In genomic region chr1:54287821-54288220, GRCh38 we compare ENCODE assay signal across 8 cellular contexts.
A peak's percentile ranks its signal among the peaks of the same experiment; 100 is the strongest.
DNase-seq lines count a peak whose midpoint lies in the region; ATAC-seq and TF ChIP-seq lines count a peak whose summit lies in the region.

No MANE protein-coding gene starts in this region.

- H3K9me1 ChIP-seq in IMR-90 (ENCODE audit: insufficient read depth, low read length) = peaks cover 32% of the 10 kb centered on the region

- no peak overlapping the region for H3K56ac ChIP-seq in IMR-90 (ENCODE audit: extremely low read depth, insufficient read depth, low read length)

- peak overlapping the region; percentile 26; the same call in 1 of the 2 replicates for H3K9ac ChIP-seq in IMR-90 (ENCODE audit: low read depth, low read length)

- H3K23ac ChIP-seq in IMR-90 (ENCODE audit: low read depth, low read length) = peak overlapping the region; percentile 53; the same call in 1 of the 2 replicates

- H3K4me3 ChIP-seq in IMR-90 (ENCODE audit: insufficient read depth, low read depth, low read length) (no peak overlapping the region), right cardiac atrium (ENCODE audit: low read length) (no peak overlapping the region)

- peak overlapping the region; percentile 2; the same call in 1 of the 2 replicates for H3K4me2 ChIP-seq in IMR-90 (ENCODE audit: low read depth, low read length)

- no peaks in the 10 kb centered on the region for H3K27me3 Mint-ChIP-seq in activated T-helper 2 cell treated with anti-CD3 and anti-CD28 coated beads, Interferon-gamma antibody, Interleukin-2, Interleukin-4, amounts not matched to agents 10 μg/mL and 5 μg/mL and 100 μg/mL, durations not matched to agents 14 hours and 24 hours and 36 hours (ENCODE audit: low read depth)
- no peaks in the 10 kb centered on the region for H3K27me3 Mint-ChIP-seq in stimulated activated naive CD8-positive, alpha-beta T cell treated with anti-CD3 and anti-CD28 coated beads, Interleukin-15, amount 100 ng/mL, for 72 hours

- H3K36me3 ChIP-seq in IMR-90 (ENCODE audit: control insufficient read depth, insufficient read depth, low read length) = no peaks in the 10 kb centered on the region

- H3K27ac Mint-ChIP-seq in activated T-helper 2 cell treated with anti-CD3 and anti-CD28 coated beads, Interferon-gamma antibody, Interleukin-2, Interleukin-4, amounts not matched to agents 10 μg/mL and 5 μg/mL and 100 μg/mL, durations not matched to agents 14 hours and 24 hours and 36 hours = peak overlapping the region; percentile 96
- peak overlapping the region; percentile 96 to 97 for H3K27ac Mint-ChIP-seq in stimulated activated naive CD8-positive, alpha-beta T cell treated with anti-CD3 and anti-CD28 coated beads, Interleukin-15, amount 100 ng/mL, for 72 hours

- TF ChIP-seq POLR2A in IMR-90 (IDR thresholded peaks at IDR 0.05; ENCODE audit: low read depth, low read length) = no peak

- TF ChIP-seq CTCF in IMR-90 (conservative IDR thresholded peaks at IDR 0.05; ENCODE audit: low read depth, low read length) = no peak

- ATAC-seq in IMR-90 (ENCODE audit: low read depth) (peak; percentile 40; the same call in 1 of the 2 replicates), right cardiac atrium (peak; percentile 32 to 51)
- no peak for ATAC-seq in stimulated activated naive CD8-positive, alpha-beta T cell treated with anti-CD3 and anti-CD28 coated beads, Interleukin-15, amount 100 ng/mL, for 72 hours

- H3K27me3 ChIP-seq in IMR-90 (ENCODE audit: control insufficient read depth, insufficient read depth, low read length) (no peaks in the 10 kb centered on the region), right cardiac atrium (ENCODE audit: control insufficient read depth, insufficient read depth) (no peaks in the 10 kb centered on the region)

- 66% methylated on average over 6 of the region's 9 CpGs; no CpG with 5 or more reads in 1 of the 2 experiments for WGBS in IMR-90 (ENCODE audit: extremely low coverage in 2 of 2, insufficient read length in 1 of 2), 2 experiments
- WGBS in right cardiac atrium = 48% methylated on average over 9 of the region's 9 CpGs

- peak overlapping the region; percentile 24; the same call in 1 of the 2 replicates for H3K27ac ChIP-seq in IMR-90 (ENCODE audit: insufficient read depth, low read length)
- peak overlapping the region; percentile 74 for H3K27ac ChIP-seq in right cardiac atrium (ENCODE audit: low read length)

- peak overlapping the region; percentile 2; the same call in 1 of the 2 replicates for H2AK5ac ChIP-seq in IMR-90 (ENCODE audit: low read depth, low read length)

- H2BK20ac ChIP-seq in IMR-90 (ENCODE audit: low read depth, low read length) = peak overlapping the region; percentile 54; the same call in 1 of the 2 replicates

- H3K14ac ChIP-seq in IMR-90 (replicated peaks; ENCODE audit: low read depth, low read length) = peak overlapping the region; percentile 62

- H3K18ac ChIP-seq in IMR-90 (ENCODE audit: low read depth, low read length) = peak overlapping the region; percentile 3; the same call in 1 of the 2 replicates

- H3K4ac ChIP-seq in IMR-90 (ENCODE audit: low read depth, low read length) = peak overlapping the region; percentile 65

- BruUV-seq in IMR-90 (replicated peaks; lab: Mats Ljungman, UMichigan) = no TSS peak

- H2BK15ac ChIP-seq in IMR-90 (ENCODE audit: low read depth, low read length) = 0 out of 3 replicates have a peak overlapping the region, but pooled peaks have one; percentile 11

- H3K4me3 Mint-ChIP-seq in activated T-helper 2 cell treated with anti-CD3 and anti-CD28 coated beads, Interferon-gamma antibody, Interleukin-2, Interleukin-4, amounts not matched to agents 10 μg/mL and 5 μg/mL and 100 μg/mL, durations not matched to agents 14 hours and 24 hours and 36 hours (ENCODE audit: low read depth) = no peak overlapping the region
- peak overlapping the region; percentile 61 to 82 for H3K4me3 Mint-ChIP-seq in stimulated activated naive CD8-positive, alpha-beta T cell treated with anti-CD3 and anti-CD28 coated beads, Interleukin-15, amount 100 ng/mL, for 72 hours

- H3K9me3 ChIP-seq in IMR-90 (ENCODE audit: control insufficient read depth, insufficient read depth, low read length) = no peaks in the 10 kb centered on the region
- no peaks in the 10 kb centered on the region for H3K9me3 ChIP-seq in right cardiac atrium (ENCODE audit: control insufficient read depth, low read length)

- CTCF ChIA-PET in IMR-90 (lab: Yijun Ruan, JAX) = interaction anchor here (0.6 kb wide), 1 partner anchor 14 kb away, joined by 3 read pairs; no protein-coding TSS in a partner anchor

- H2AFZ ChIP-seq in IMR-90 (replicated peaks; ENCODE audit: low read length, poor library complexity) = no peak overlapping the region

- H4K8ac ChIP-seq in IMR-90 (ENCODE audit: low read depth in 2 of 2, low read length in 2 of 2) = peak overlapping the region; percentile 13 to 73; a peak in 3 of 4 replicates

- peak overlapping the region; percentile 47 for H2BK5ac ChIP-seq in IMR-90 (ENCODE audit: low read depth, low read length, poor library complexity, severe bottlenecking)

- no peak for TF ChIP-seq RAD21 in IMR-90 (IDR thresholded peaks at IDR 0.05; ENCODE audit: low read length)

- H3K36me3 Mint-ChIP-seq in activated T-helper 2 cell treated with anti-CD3 and anti-CD28 coated beads, Interferon-gamma antibody, Interleukin-2, Interleukin-4, amounts not matched to agents 10 μg/mL and 5 μg/mL and 100 μg/mL, durations not matched to agents 14 hours and 24 hours and 36 hours (ENCODE audit: low read depth) = peaks cover 9% of the 10 kb centered on the region

- dilution Hi-C loops in IMR-90 (cut with HindIII; ENCODE audit: low sequenced_read_pairs, unreplicated experiment) = no loop called here

- DNase-seq in IMR-90 = peak; percentile 63
- no peak for DNase-seq in activated T-helper 2 cell treated with anti-CD3 and anti-CD28 coated beads, Interferon-gamma antibody, Interleukin-2, Interleukin-4, amounts not matched to agents 10 μg/mL and 5 μg/mL and 100 μg/mL, durations not matched to agents 14 hours and 24 hours and 36 hours (ENCODE audit: low spot score)
- DNase-seq in right cardiac atrium = peak in 2 of 3 donors; percentile 56 to 60
- no peak for DNase-seq in stimulated activated naive CD8-positive, alpha-beta T cell treated with anti-CD3 and anti-CD28 coated beads, Interleukin-15, amount 100 ng/mL, for 72 hours
- DNase-seq in NOMO-1 treated with dmso at 0.1 percent for 144 hours (lab: John Stamatoyannopoulos, UW; ENCODE audit: unreplicated experiment) = no peak
- no peak for DNase-seq in SHP77 treated with DMSO at 0.1 percent for 48 hours (lab: John Stamatoyannopoulos, UW)
- DNase-seq in NCI-H128 (lab: John Stamatoyannopoulos, UW; ENCODE audit: unreplicated experiment) = no peak
- DNase-seq in RKO (ENCODE audit: low spot score) = no peak

- H3K4me1 ChIP-seq in IMR-90 (ENCODE audit: control insufficient read depth, insufficient read depth, low read length) (peaks cover 25% of the 10 kb centered on the region), right cardiac atrium (ENCODE audit: control insufficient read depth, insufficient read depth, low read length) (peaks cover 41% of the 10 kb centered on the region)

- peak overlapping the region; percentile 43; the same call in 1 of the 2 replicates for H4K91ac ChIP-seq in IMR-90 (ENCODE audit: insufficient read depth, low read depth, low read length)

- peak overlapping the region; percentile 33 for H2AK9ac ChIP-seq in IMR-90 (replicated peaks; ENCODE audit: low read depth, low read length, poor library complexity)

- no peak overlapping the region for H4K5ac ChIP-seq in IMR-90 (ENCODE audit: low read depth, low read length)

- H3K79me1 ChIP-seq in IMR-90 (ENCODE audit: low read depth in 1 of 2, low read length in 2 of 2) = peaks cover 28 to 75% of the 10 kb centered on the region in 2 experiments

- H3K9me3 Mint-ChIP-seq in activated T-helper 2 cell treated with anti-CD3 and anti-CD28 coated beads, Interferon-gamma antibody, Interleukin-2, Interleukin-4, amounts not matched to agents 10 μg/mL and 5 μg/mL and 100 μg/mL, durations not matched to agents 14 hours and 24 hours and 36 hours = no peaks in the 10 kb centered on the region
- H3K9me3 Mint-ChIP-seq in stimulated activated naive CD8-positive, alpha-beta T cell treated with anti-CD3 and anti-CD28 coated beads, Interleukin-15, amount 100 ng/mL, for 72 hours = no peaks in the 10 kb centered on the region

- POLR2A ChIA-PET in IMR-90 (lab: Charles Lee; ENCODE audit: unreplicated experiment) = no interaction called here

- peaks cover 67% of the 10 kb centered on the region for H3K4me1 Mint-ChIP-seq in activated T-helper 2 cell treated with anti-CD3 and anti-CD28 coated beads, Interferon-gamma antibody, Interleukin-2, Interleukin-4, amounts not matched to agents 10 μg/mL and 5 μg/mL and 100 μg/mL, durations not matched to agents 14 hours and 24 hours and 36 hours (ENCODE audit: low read depth)
- peaks cover 95% of the 10 kb centered on the region for H3K4me1 Mint-ChIP-seq in stimulated activated naive CD8-positive, alpha-beta T cell treated with anti-CD3 and anti-CD28 coated beads, Interleukin-15, amount 100 ng/mL, for 72 hours

- peaks cover 54% of the 10 kb centered on the region for H4K20me1 ChIP-seq in IMR-90 (ENCODE audit: insufficient read depth, low read length)

- intact Hi-C loops in IMR-90 (cut with micrococcal nuclease) = no loop called here
- intact Hi-C loops in activated T-helper 2 cell treated with anti-CD3 and anti-CD28 coated beads, Interferon-gamma antibody, Interleukin-2, Interleukin-4, amounts not matched to agents 10 μg/mL and 5 μg/mL and 100 μg/mL, durations not matched to agents 14 hours and 24 hours and 36 hours (cut with micrococcal nuclease) = loop anchor here (2.0 to 10.0 kb wide), 2 partner anchors 201 to 233 kb away; partner anchors contain the start of genes TCEANC2 and TMEM59
- intact Hi-C loops in right cardiac atrium (cut with DNase I) = no loop called here

- peak overlapping the region; percentile 53; the same call in 1 of the 2 replicates for H2BK120ac ChIP-seq in IMR-90 (ENCODE audit: low read depth, low read length)

- in situ Hi-C loops in IMR-90 (cut with MboI; ENCODE audit: low sequenced_read_pairs) = no loop called here

TF ChIP-seq in IMR-90, 13 proteins besides CTCF, POLR2A, EP300 and RAD21 (continues in another document):
- TF ChIP-seq CHD1 (IDR thresholded peaks at IDR 0.05; ENCODE audit: low read depth, low read length) (no peak), RCOR1 (IDR thresholded peaks at IDR 0.05; ENCODE audit: insufficient replicate concordance, low read length) (no peak), BHLHE40 (IDR thresholded peaks at IDR 0.05; ENCODE audit: low read depth, low read length) (no peak), CEBPB (IDR thresholded peaks at IDR 0.05; ENCODE audit: low read depth, low read length) (peak; percentile 28; the same call in 1 of the 2 replicates), SMC3 (IDR thresholded peaks at IDR 0.05; ENCODE audit: low read depth, low read length) (no peak), NFE2L2 (IDR thresholded peaks at IDR 0.05; ENCODE audit: low read depth, low read length) (no peak)

Comparison
In these comparisons a context has a peak if more than half of its experiments do, and no peak if none do; other contexts are left out.
1. DNase-seq: peak in IMR-90 (single experiment) and right cardiac atrium (2 of 3); none in activated T-helper 2 cell treated with anti-CD3 and anti-CD28 coated beads, Interferon-gamma antibody, Interleukin-2, Interleukin-4, amounts not matched to agents 10 μg/mL and 5 μg/mL and 100 μg/mL, durations not matched to agents 14 hours and 24 hours and 36 hours (single experiment), stimulated activated naive CD8-positive, alpha-beta T cell treated with anti-CD3 and anti-CD28 coated beads, Interleukin-15, amount 100 ng/mL, for 72 hours (0 of 2), NOMO-1 treated with dmso at 0.1 percent for 144 hours (single experiment), SHP77 treated with DMSO at 0.1 percent for 48 hours (single experiment), NCI-H128 (single experiment) and RKO (single experiment).